Comparison of ENCODE assay signal across 8 cellular contexts in the genomic region with DNA sequence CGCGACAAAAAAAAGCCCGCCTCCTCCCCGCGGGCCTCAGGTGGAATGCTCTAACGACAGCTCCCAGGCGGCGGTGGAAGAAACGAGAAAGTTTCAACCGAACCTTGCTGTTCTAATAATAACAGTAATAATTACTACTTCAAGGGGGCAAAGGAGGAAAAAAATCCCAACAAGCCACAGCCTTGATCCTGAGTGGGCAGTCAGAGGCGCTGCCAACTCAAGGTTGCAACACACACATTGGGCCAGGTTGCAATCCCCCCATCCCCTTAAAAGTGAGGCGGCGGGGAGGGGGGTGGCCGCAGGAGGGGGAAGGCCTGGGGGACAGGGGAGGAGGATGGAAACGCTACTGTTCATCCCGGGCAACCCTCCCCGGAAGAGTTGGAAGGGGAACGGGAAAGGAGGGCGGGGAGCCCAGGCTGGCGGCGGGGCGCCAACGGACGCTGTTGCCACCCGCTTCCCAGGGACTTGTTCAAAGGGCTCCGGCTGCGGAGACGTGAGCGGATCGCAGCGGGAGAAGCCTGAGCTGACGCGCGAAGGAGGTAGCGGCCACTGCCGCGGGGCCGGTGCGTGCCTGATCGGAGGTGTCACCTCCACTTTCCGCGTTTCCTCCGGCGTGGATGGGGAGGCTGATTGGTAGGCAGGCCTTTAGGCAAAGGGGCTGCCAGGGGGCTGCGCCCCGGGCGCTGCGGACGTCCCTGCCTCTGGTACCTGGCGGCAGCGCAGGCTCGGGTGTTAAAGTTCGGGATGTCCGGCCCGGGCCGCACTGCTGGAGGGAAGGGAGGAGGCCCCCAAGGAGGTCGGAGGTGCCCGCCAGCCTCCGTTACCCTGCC. TPM values are rescaled to one million over a fixed set of nuclear protein-coding genes. Genes with fewer than 3 reads are reported as not detected.
A peak's percentile ranks its signal among the peaks of the same experiment; 100 is the strongest.
DNase-seq lines count a peak whose midpoint lies in the region; ATAC-seq and TF ChIP-seq lines count a peak whose summit lies in the region.

No MANE protein-coding gene starts in this region.

- H3K27ac Mint-ChIP-seq in activated naive CD4-positive, alpha-beta T cell treated with anti-CD3 and anti-CD28 coated beads, Interleukin-2, amount 50 U/mL, for 24 hours = peak overlapping the region; percentile 99
- H3K27ac Mint-ChIP-seq in glutamatergic neuron (ENCODE audit: unreplicated experiment) = peak overlapping the region; percentile 29

- H3K36me3 Mint-ChIP-seq in activated naive CD4-positive, alpha-beta T cell treated with anti-CD3 and anti-CD28 coated beads, Interleukin-2, amount 50 U/mL, for 24 hours = no peaks in the 10 kb centered on the region
- no peaks in the 10 kb centered on the region for H3K36me3 Mint-ChIP-seq in glutamatergic neuron (ENCODE audit: unreplicated experiment)

- DNase-seq in ELR (ENCODE audit: low read depth) (peak; percentile 59), RWPE1 (ENCODE audit: low spot score) (peak; percentile 7), glutamatergic neuron (peak; percentile 67), nucleus accumbens (lab: John Stamatoyannopoulos, UW) (peak in 54 of 56 donors; percentile 17 to 79 (median 60)), thyroid gland (peak; percentile 59 to 61)

- POLR2A ChIA-PET in RWPE1 (lab: Yijun Ruan, JAX; ENCODE audit: low non-redundant PET) = no interaction called here

- intact Hi-C loops in thyroid gland (cut with DNase I) = loop anchor here (5.0 kb wide), 1 partner anchor 37 kb away; no protein-coding TSS in a partner anchor

- H3K27me3 Mint-ChIP-seq in activated naive CD4-positive, alpha-beta T cell treated with anti-CD3 and anti-CD28 coated beads, Interleukin-2, amount 50 U/mL, for 24 hours = no peaks in the 10 kb centered on the region
- H3K27me3 Mint-ChIP-seq in glutamatergic neuron (ENCODE audit: unreplicated experiment) = peaks cover 18% of the 10 kb centered on the region

- H3K9me3 ChIP-seq in thyroid gland = no peaks in the 10 kb centered on the region

- peaks cover 18 to 25% of the 10 kb centered on the region in 2 donors for H3K4me1 ChIP-seq in thyroid gland

- H3K4me3 Mint-ChIP-seq in activated naive CD4-positive, alpha-beta T cell treated with anti-CD3 and anti-CD28 coated beads, Interleukin-2, amount 50 U/mL, for 24 hours = peak overlapping the region; percentile 98
- H3K4me3 Mint-ChIP-seq in glutamatergic neuron (ENCODE audit: unreplicated experiment) = peak overlapping the region; percentile 93

- peaks cover 62% of the 10 kb centered on the region for H3K4me1 Mint-ChIP-seq in activated naive CD4-positive, alpha-beta T cell treated with anti-CD3 and anti-CD28 coated beads, Interleukin-2, amount 50 U/mL, for 24 hours
- H3K4me1 Mint-ChIP-seq in glutamatergic neuron (ENCODE audit: low read depth, unreplicated experiment) = peaks cover 7% of the 10 kb centered on the region

- CTCF ChIA-PET in RWPE1 (lab: Yijun Ruan, JAX) = no interaction called here

- ATAC-seq in HG02973 (IDR thresholded peaks at IDR 0.05; ENCODE audit: unreplicated experiment) (peak; percentile 1), HG02763 (IDR thresholded peaks at IDR 0.05; ENCODE audit: unreplicated experiment) (no peak)

- WGBS in thyroid gland, 2 donors = 0 to 1% methylated on average over 24 to 43 of the region's 59 CpGs

- no peaks in the 10 kb centered on the region for H3K27me3 ChIP-seq in thyroid gland

- TF ChIP-seq POLR2A in thyroid gland (IDR thresholded peaks at IDR 0.05) = no peak

- H3K9me3 Mint-ChIP-seq in activated naive CD4-positive, alpha-beta T cell treated with anti-CD3 and anti-CD28 coated beads, Interleukin-2, amount 50 U/mL, for 24 hours = no peaks in the 10 kb centered on the region
- H3K9me3 Mint-ChIP-seq in glutamatergic neuron (ENCODE audit: unreplicated experiment) = peaks cover 13% of the 10 kb centered on the region

- TF ChIP-seq CTCF in RWPE1 (conservative IDR thresholded peaks at IDR 0.05; ENCODE audit: low read depth) = no peak
- no peak for TF ChIP-seq CTCF in glutamatergic neuron (IDR thresholded peaks at IDR 0.05; ENCODE audit: partially characterized antibody, unreplicated experiment)
- TF ChIP-seq CTCF in thyroid gland (IDR thresholded peaks at IDR 0.05) = no peak

- H3K27ac ChIP-seq in RWPE1 (peak overlapping the region; percentile 98), thyroid gland (peak overlapping the region; percentile 96 to 99 (median 99))

- H3K4me3 ChIP-seq in thyroid gland (replicated peaks in 1 of 3) = peak overlapping the region; percentile 73 to 93 (median 73)

- H3K36me3 ChIP-seq in thyroid gland = no peaks in the 10 kb centered on the region

RNA-seq across cellular contexts. Expression of gene SMARCA2, which starts 0.6 kb away (rescaled TPM):
- 14.5 TPM for total RNA-seq in glutamatergic neuron (ENCODE audit: unreplicated experiment)
- 100 to 1,000 TPM; 148 to 217 (median 196) TPM for total RNA-seq in thyroid gland

Comparison
In these comparisons a context has a peak if more than half of its experiments do, and no peak if none do; other contexts are left out.
1. DNase-seq: peak in every context shown above with its lines; median percentile 67 in glutamatergic neuron; 60 in nucleus accumbens; 60 in thyroid gland; 59 in ELR; 7 in RWPE1.